In the genomic region with DNA sequence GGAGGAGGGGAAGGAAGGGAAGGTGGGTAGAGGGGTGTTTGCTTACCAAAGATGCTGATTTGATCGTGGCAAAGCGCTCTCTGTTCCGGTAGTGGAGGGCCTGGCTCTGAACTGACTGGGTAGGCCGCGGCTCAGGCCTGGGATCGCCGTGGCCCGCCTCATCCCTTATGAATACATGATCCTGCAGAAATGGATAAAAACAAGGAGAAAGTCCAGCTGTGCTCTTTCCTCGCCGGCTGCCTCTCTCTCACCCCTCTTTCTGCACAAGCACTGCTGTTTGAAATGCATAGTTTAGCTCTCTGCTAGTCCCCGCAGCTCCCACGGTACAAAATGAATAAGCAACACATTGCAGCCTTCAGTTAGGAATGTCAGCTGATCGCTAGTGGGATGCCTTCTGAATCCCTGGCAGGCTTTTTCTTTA, we compare ENCODE assay signal across 8 cellular contexts. TPM values are rescaled to one million over a fixed set of nuclear protein-coding genes. Genes with fewer than 3 reads are reported as not detected.
DNase-seq lines count a peak whose midpoint lies in the region; ATAC-seq and TF ChIP-seq lines count a peak whose summit lies in the region.

No MANE protein-coding gene starts in this region.

- peaks cover 43% of the 10 kb centered on the region for H3K36me3 Mint-ChIP-seq in CD4-positive, alpha-beta T cell (ENCODE audit: low read depth)

- H3K27me3 Mint-ChIP-seq in CD4-positive, alpha-beta T cell: no peaks in the 10 kb centered on the region

- H3K36me3 ChIP-seq in HUES48 (ENCODE audit: control insufficient read depth, insufficient read depth, low read length): no peaks in the 10 kb centered on the region
- H3K36me3 ChIP-seq in iPS DF 6.9 (ENCODE audit: control insufficient read depth, insufficient read depth, low read length): no peaks in the 10 kb centered on the region
- no peaks in the 10 kb centered on the region for H3K36me3 ChIP-seq in gastrocnemius medialis

- H3K4me3 Mint-ChIP-seq in CD4-positive, alpha-beta T cell: no peak overlapping the region

- no peaks in the 10 kb centered on the region for H3K9me3 Mint-ChIP-seq in CD4-positive, alpha-beta T cell

- H3K4me1 ChIP-seq in HUES48 (ENCODE audit: control insufficient read depth, insufficient read depth, low read length) (peaks cover 22% of the 10 kb centered on the region), iPS DF 6.9 (ENCODE audit: control insufficient read depth, insufficient read depth, low read length) (no peaks in the 10 kb centered on the region), gastrocnemius medialis (peaks cover 37 to 38% of the 10 kb centered on the region in 2 donors)

- H3K9me3 ChIP-seq in HUES48 (ENCODE audit: control insufficient read depth, insufficient read depth, low read length): no peaks in the 10 kb centered on the region
- no peaks in the 10 kb centered on the region for H3K9me3 ChIP-seq in iPS DF 6.9 (ENCODE audit: control insufficient read depth, insufficient read depth, low read length)
- H3K9me3 ChIP-seq in gastrocnemius medialis: no peaks in the 10 kb centered on the region
- no peaks in the 10 kb centered on the region for H3K9me3 ChIP-seq in CD4-positive, alpha-beta T cell (ENCODE audit: control insufficient read depth, low read length)

- peaks cover 22% of the 10 kb centered on the region for H3K4me1 Mint-ChIP-seq in CD4-positive, alpha-beta T cell (ENCODE audit: low read depth)

- intact Hi-C loops in gastrocnemius medialis (cut with DNase I; ENCODE audit: low total_unique reads): no loop called here
- intact Hi-C loops in CD4-positive, alpha-beta T cell (cut with DNase I, micrococcal nuclease): loop anchor here in 1 of 2 experiments (10.0 kb wide), 1 partner anchor 1355 kb away; no protein-coding TSS in a partner anchor

- H3K27ac Mint-ChIP-seq in CD4-positive, alpha-beta T cell: no peak overlapping the region

- peak overlapping the region; percentile 45 for H3K4me3 ChIP-seq in HUES48 (ENCODE audit: low read depth, low read length)
- peak overlapping the region; percentile 40 for H3K4me3 ChIP-seq in astrocyte of the cerebellum (ENCODE audit: low read depth, low read length)
- no peak overlapping the region for H3K4me3 ChIP-seq in iPS DF 6.9 (ENCODE audit: low read length)
- H3K4me3 ChIP-seq in gastrocnemius medialis: peak overlapping the region; percentile 35 to 47 (median 44)

- no CpG with 5 or more reads among the region's 13 CpGs for WGBS in iPS DF 6.9 (ENCODE audit: insufficient coverage, insufficient read length)

- H3K27me3 ChIP-seq in HUES48 (ENCODE audit: control insufficient read depth, insufficient read depth, low read length): no peaks in the 10 kb centered on the region
- no peaks in the 10 kb centered on the region for H3K27me3 ChIP-seq in iPS DF 6.9 (ENCODE audit: control insufficient read depth, insufficient read depth, low read length)
- H3K27me3 ChIP-seq in gastrocnemius medialis: no peaks in the 10 kb centered on the region
- H3K27me3 ChIP-seq in CD4-positive, alpha-beta T cell (ENCODE audit: control insufficient read depth, insufficient read depth, low read length): no peaks in the 10 kb centered on the region

- TF ChIP-seq CTCF in astrocyte of the cerebellum (IDR thresholded peaks at IDR 0.05; ENCODE audit: low read depth, low read length, missing control alignments) (no peak), gastrocnemius medialis (IDR thresholded peaks at IDR 0.05 in 4 of 5, conservative IDR thresholded peaks at IDR 0.05 in 1 of 5) (no peak)
- no peak for TF ChIP-seq CTCF in CD4-positive, alpha-beta T cell (IDR thresholded peaks at IDR 0.05)

- DNase-seq in astrocyte of the cerebellum (ENCODE audit: low read depth) (no peak), iPS DF 6.9 (ENCODE audit: low read depth, low spot score) (peak; percentile 27), gastrocnemius medialis (no peak), HK-2 (ENCODE audit: unreplicated experiment) (no peak)
- DNase-seq in CD4-positive, alpha-beta T cell: no peak
- no peak for DNase-seq in activated CD4-positive, alpha-beta T cell treated with anti-CD3 and anti-CD28 coated beads for 4 hours

- CTCF ChIA-PET in CD4-positive, alpha-beta T cell (lab: Charles Lee): no interaction called here

- peak overlapping the region; percentile 30 for H3K9ac ChIP-seq in HUES48 (ENCODE audit: low read depth, low read length)

- TF ChIP-seq POLR2A in gastrocnemius medialis (IDR thresholded peaks at IDR 0.05): no peak

- H3K27ac ChIP-seq in HUES48 (ENCODE audit: low read depth, low read length) (peak overlapping the region; percentile 70), iPS DF 6.9 (ENCODE audit: low read length) (no peak overlapping the region), gastrocnemius medialis (peak overlapping the region; percentile 52 to 74 (median 62))
- no peak overlapping the region for H3K27ac ChIP-seq in CD4-positive, alpha-beta T cell (ENCODE audit: low read depth, low read length)

- peak; percentile 32 to 62 for ATAC-seq in gastrocnemius medialis
- no peak for ATAC-seq in CD4-positive, alpha-beta T cell (ENCODE audit: poor library complexity)
- no peak for ATAC-seq in HG02938 (IDR thresholded peaks at IDR 0.05; ENCODE audit: unreplicated experiment)

- in situ Hi-C loops in astrocyte of the cerebellum (cut with HindIII; ENCODE audit: low sequenced_read_pairs): no loop called here
- in situ Hi-C loops in gastrocnemius medialis (cut with MboI; ENCODE audit: low sequenced_read_pairs in 4 of 4): no loop called here

- POLR2A ChIA-PET in CD4-positive, alpha-beta T cell (lab: Charles Lee): no interaction called here

RNA-seq across cellular contexts. Expression of a gene that starts 53.8 kb away (rescaled TPM):
- 100 to 1,000 TPM; 306 to 442 (median 330) TPM for total RNA-seq in gastrocnemius medialis
- 100 to 1,000 TPM; 116 to 119 TPM for total RNA-seq in CD4-positive, alpha-beta T cell

Comparison
In these comparisons a context has a peak if more than half of its experiments do, and no peak if none do; other contexts are left out.
1. H3K27ac ChIP-seq: peak in HUES48 (single experiment) and gastrocnemius medialis (4 of 4); none in iPS DF 6.9 (single experiment) and CD4-positive, alpha-beta T cell (single experiment).
2. ATAC-seq: peak in gastrocnemius medialis (2 of 2); none in CD4-positive, alpha-beta T cell (single experiment) and HG02938 (single experiment).